Comparison of ENCODE assay signal across 27 cellular contexts in genomic region chr11:18773104-18773503, GRCh38. TPM values are rescaled to one million over a fixed set of nuclear protein-coding genes. Genes with fewer than 3 reads are reported as not detected.
"Had no signal": no experiment of that assay in that cellular context is flagged by ENCODE, and none has a peak within 500 bp of the region (broad histone marks: within the 10 kb centered on the region; RNA-seq: fewer than 3 reads in every experiment).

No MANE protein-coding gene starts in this region.

- H3K36me3 Mint-ChIP-seq: naive thymus-derived CD8-positive, alpha-beta T cell; type B pancreatic cell had no signal

- H3K9me3 ChIP-seq: esophagus squamous epithelium, gastroesophageal sphincter, left ventricle myocardium inferior, neutrophil, psoas muscle, right lobe of liver, spleen, stomach had no signal

- H3K79me2 ChIP-seq: hepatocyte had no signal

- H3K4me3 Mint-ChIP-seq: central memory CD8-positive, alpha-beta T cell; effector memory CD8-positive, alpha-beta T cell; naive thymus-derived CD8-positive, alpha-beta T cell; type B pancreatic cell had no signal

- H3K27ac ChIP-seq: esophagus squamous epithelium, gastroesophageal sphincter, hepatocyte, left ventricle myocardium inferior, neutrophil, psoas muscle, right lobe of liver, spleen, stomach had no signal

- H3K4me1 ChIP-seq: esophagus squamous epithelium, gastroesophageal sphincter, left ventricle myocardium inferior, right lobe of liver, spleen, stomach had no signal

- DNase-seq: cortex of kidney; effector memory CD8-positive, alpha-beta T cell; esophagus squamous epithelium; foreskin fibroblast; islet precursor cell; left ventricle myocardium inferior; naive thymus-derived CD8-positive, alpha-beta T cell; psoas muscle; retina; right lobe of liver; spleen; stimulated activated CD4-positive, alpha-beta T cell treated with anti-CD3 and anti-CD28 coated beads, Interleukin-15, amount 100 ng/mL, for 24 hours; stimulated activated CD4-positive, alpha-beta T cell treated with anti-CD3 and anti-CD28 coated beads, Interleukin-1b, Interleukin-23, amount 100 ng/mL, for 48 hours; stimulated activated CD4-positive, alpha-beta T cell treated with anti-CD3 and anti-CD28 coated beads, Interleukin-4, amount 100 ng/mL, for 4 hours; stimulated activated naive CD4-positive, alpha-beta T cell; stomach; substantia nigra had no signal

- ATAC-seq: effector memory CD8-positive, alpha-beta T cell; gastroesophageal sphincter; naive thymus-derived CD8-positive, alpha-beta T cell; psoas muscle; right lobe of liver had no signal

- H3K4me3 ChIP-seq: esophagus squamous epithelium, gastroesophageal sphincter, hepatocyte, left ventricle myocardium inferior, lung, psoas muscle, right lobe of liver, spleen, stomach had no signal

- H2AFZ ChIP-seq: hepatocyte had no signal

- H3K27me3 ChIP-seq: hepatocyte, right lobe of liver had no signal

- H3K36me3 ChIP-seq: esophagus squamous epithelium, gastroesophageal sphincter, left ventricle myocardium inferior, neutrophil, right lobe of liver, spleen, stomach had no signal

- H3K9me3 Mint-ChIP-seq: central memory CD8-positive, alpha-beta T cell; effector memory CD8-positive, alpha-beta T cell; type B pancreatic cell had no signal

- H3K4me2 ChIP-seq: hepatocyte had no signal

- H3K27ac Mint-ChIP-seq: effector memory CD8-positive, alpha-beta T cell; type B pancreatic cell had no signal

RNA-seq across cellular contexts. Expression of gene PTPN5, which starts 18.5 kb away (rescaled TPM):
- total RNA-seq: epithelial cell of proximal tubule; mononuclear cell; naive thymus-derived CD8-positive, alpha-beta T cell; osteoblast; right lobe of liver; skeletal muscle tissue had no signal
- polyA plus RNA-seq: naive thymus-derived CD8-positive, alpha-beta T cell had no signal

RNA-seq across cellular contexts. Expression of gene IGSF22, which starts 47.1 kb away (rescaled TPM):
- total RNA-seq: hepatocyte, osteoblast had no signal
- polyA plus RNA-seq: hepatocyte had no signal
